Comparison of ENCODE assay signal across 24 cellular contexts in the genomic region with DNA sequence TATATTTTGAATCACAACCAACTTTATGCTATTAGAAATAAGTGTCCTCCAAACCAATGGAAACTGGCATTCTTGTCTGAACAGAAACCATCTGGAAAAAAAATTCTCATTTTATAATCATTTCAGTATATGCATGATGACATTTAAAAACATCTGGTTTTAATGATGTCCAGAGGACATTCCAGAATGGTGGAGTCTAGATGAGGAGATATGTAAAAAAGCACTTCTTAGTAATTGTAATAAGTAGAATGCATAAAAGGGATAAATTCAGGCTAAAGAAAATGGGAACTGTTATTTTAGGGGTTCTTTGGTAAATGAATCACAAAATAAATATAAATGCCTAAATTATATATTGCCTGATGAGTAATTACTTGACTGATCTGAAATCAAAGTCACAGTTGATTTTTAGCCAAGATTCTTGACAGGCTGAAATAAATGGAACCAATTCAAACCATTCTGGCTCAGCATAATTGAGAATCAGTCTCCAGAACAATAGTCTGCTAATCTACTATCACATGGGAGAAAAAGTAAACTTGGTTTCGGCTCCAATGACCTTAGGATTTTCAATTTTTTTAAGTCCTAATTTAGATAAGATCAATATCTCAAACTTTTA.
DNase-seq lines count a peak whose midpoint lies in the region; ATAC-seq and TF ChIP-seq lines count a peak whose summit lies in the region.
"Had no signal": no experiment of that assay in that cellular context is flagged by ENCODE, and none has a peak within 500 bp of the region (broad histone marks: within the 10 kb centered on the region; RNA-seq: fewer than 3 reads in every experiment).

No MANE protein-coding gene starts in this region.

- H2BK12ac ChIP-seq in neuronal stem cell (ENCODE audit: low read length): no peak overlapping the region

- H3K18ac ChIP-seq in neuronal stem cell (ENCODE audit: low read length): no peak overlapping the region

- TF ChIP-seq CTCF in A673 (conservative IDR thresholded peaks at IDR 0.05; ENCODE audit: low read depth, low read length): no peak

- peaks cover 0 to 2% (median 0%) of the 10 kb centered on the region in 11 donors for H3K9me3 Mint-ChIP-seq in naive thymus-derived CD4-positive, alpha-beta T cell
- H3K9me3 Mint-ChIP-seq: activated CD4-positive, alpha-beta T cell treated with anti-CD3 and anti-CD28 coated beads, Interleukin-2, amount 10 ng/mL, durations not matched to agents 7 days and 5 days had no signal

- no peaks in the 10 kb centered on the region for H3K79me1 ChIP-seq in neuronal stem cell (ENCODE audit: low read depth, low read length)

- CTCF ChIA-PET in A673 (lab: Charles Lee): no interaction called here
- CTCF ChIA-PET in naive thymus-derived CD4-positive, alpha-beta T cell (lab: Charles Lee): no interaction called here

- no peak overlapping the region for H3K14ac ChIP-seq in neuronal stem cell (ENCODE audit: low read length)

- no peak overlapping the region for H3K4me3 Mint-ChIP-seq in naive thymus-derived CD4-positive, alpha-beta T cell
- H3K4me3 Mint-ChIP-seq: activated CD4-positive, alpha-beta T cell treated with anti-CD3 and anti-CD28 coated beads, Interleukin-2, amount 10 ng/mL, durations not matched to agents 7 days and 5 days; CD8-positive, alpha-beta T cell; natural killer cell treated with Interleukin-12 subunit alpha and Interleukin-12 subunit beta and Interleukin-15 and Interleukin-18, amount 100 ng/mL, for 72 hours had no signal

- BruUV-seq in A673 (replicated peaks; lab: Mats Ljungman, UMichigan): no TSS peak

- H2BK120ac ChIP-seq in neuronal stem cell (ENCODE audit: low read depth, low read length): no peak overlapping the region

- peak; percentile 23 for DNase-seq in A673 (ENCODE audit: low spot score)
- peak; percentile 54 for DNase-seq in GM03348 (ENCODE audit: low spot score)
- DNase-seq in fibroblast of the conjunctiva (ENCODE audit: low read depth): peak; percentile 55
- no peak for DNase-seq in naive thymus-derived CD4-positive, alpha-beta T cell
- DNase-seq in activated CD8-positive, alpha-beta memory T cell treated with anti-CD3 and anti-CD28 coated beads for 24 hours: no peak
- no peak for DNase-seq in neuronal stem cell (ENCODE audit: low spot score)
- DNase-seq: activated CD4-positive, alpha-beta T cell treated with anti-CD3 and anti-CD28 coated beads, Interleukin-2, amount 10 ng/mL, durations not matched to agents 7 days and 5 days; activated CD8-positive, alpha-beta memory T cell treated with anti-CD3 and anti-CD28 coated beads, Interleukin-2, amount 50 U/mL, for 48 hours; activated effector memory CD4-positive, alpha-beta T cell treated with anti-CD3 and anti-CD28 coated beads, Interleukin-2, amount 50 U/mL, for 16 hours; CD8-positive, alpha-beta T cell; DMS79; hypothalamus; kidney glomerular epithelial cell; mesenchymal stem cell; NCI-H1048; NCI-H526; Right ventricle myocardium superior; stimulated activated CD4-positive, alpha-beta T cell treated with anti-CD3 and anti-CD28 coated beads, Interleukin-2, amount 100 ng/mL, for 24 hours; stimulated activated naive CD8-positive, alpha-beta T cell treated with anti-CD3 and anti-CD28 coated beads, Interleukin-15, Interleukin-2, amounts not matched to agents 100 U/mL and 50 U/mL, for 24 hours; trophoblast cell had no signal

- H4K8ac ChIP-seq in neuronal stem cell (ENCODE audit: low read depth, low read length): no peak overlapping the region

- no peak overlapping the region for H3K9ac ChIP-seq in neuronal stem cell (ENCODE audit: low read depth, low read length, poor library complexity)

- WGBS in neuronal stem cell (ENCODE audit: extremely low coverage in 2 of 2, insufficient read length in 2 of 2, insufficient replicate concordance in 1 of 2), 2 donors: no CpG with 5 or more reads among the region's 1 CpG

- no peaks in the 10 kb centered on the region for H3K4me1 Mint-ChIP-seq in naive thymus-derived CD4-positive, alpha-beta T cell
- H3K4me1 Mint-ChIP-seq: activated CD4-positive, alpha-beta T cell treated with anti-CD3 and anti-CD28 coated beads, Interleukin-2, amount 10 ng/mL, durations not matched to agents 7 days and 5 days had no signal

- intact Hi-C loops in A673 (cut with micrococcal nuclease; ENCODE audit: unreplicated experiment): no loop called here
- intact Hi-C loops in naive thymus-derived CD4-positive, alpha-beta T cell (cut with micrococcal nuclease): no loop called here

- no peak overlapping the region for H3K27ac Mint-ChIP-seq in naive thymus-derived CD4-positive, alpha-beta T cell
- H3K27ac Mint-ChIP-seq: activated CD4-positive, alpha-beta T cell treated with anti-CD3 and anti-CD28 coated beads, Interleukin-2, amount 10 ng/mL, durations not matched to agents 7 days and 5 days; CD8-positive, alpha-beta T cell; natural killer cell treated with Interleukin-12 subunit alpha and Interleukin-12 subunit beta and Interleukin-15 and Interleukin-18, amount 100 ng/mL, for 72 hours had no signal

- no peak overlapping the region for H2AK5ac ChIP-seq in neuronal stem cell (ENCODE audit: low read depth, low read length)

- H3K27me3 ChIP-seq in A673 (replicated peaks; ENCODE audit: insufficient read depth, low read depth, low read length, poor library complexity): no peaks in the 10 kb centered on the region
- H3K27me3 ChIP-seq in naive thymus-derived CD4-positive, alpha-beta T cell (ENCODE audit: control insufficient read depth in 2 of 2, insufficient read depth in 2 of 2, low read length in 2 of 2): no peaks in the 10 kb centered on the region
- H3K27me3 ChIP-seq in neuronal stem cell (ENCODE audit: control insufficient read depth in 3 of 3, insufficient read depth in 3 of 3, low read depth in 1 of 3, low read length in 3 of 3): no peaks in the 10 kb centered on the region
- H3K27me3 ChIP-seq: esophagus muscularis mucosa had no signal

- H3K36me3 ChIP-seq in A673 (ENCODE audit: insufficient read depth, low read length, poor library complexity, severe bottlenecking): no peaks in the 10 kb centered on the region
- H3K36me3 ChIP-seq in naive thymus-derived CD4-positive, alpha-beta T cell (ENCODE audit: control insufficient read depth in 2 of 3, insufficient read depth in 3 of 3, low read length in 3 of 3): no peaks in the 10 kb centered on the region
- H3K36me3 ChIP-seq in neuronal stem cell (replicated peaks in 1 of 2; ENCODE audit: control insufficient read depth in 2 of 2, insufficient read depth in 2 of 2, low read length in 2 of 2): no peaks in the 10 kb centered on the region
- H3K36me3 ChIP-seq: esophagus muscularis mucosa had no signal

- H3K36me3 Mint-ChIP-seq in naive thymus-derived CD4-positive, alpha-beta T cell: no peaks in the 10 kb centered on the region
- H3K36me3 Mint-ChIP-seq: CD8-positive, alpha-beta T cell; natural killer cell treated with Interleukin-12 subunit alpha and Interleukin-12 subunit beta and Interleukin-15 and Interleukin-18, amount 100 ng/mL, for 72 hours had no signal

- no peaks in the 10 kb centered on the region for H3K27me3 Mint-ChIP-seq in naive thymus-derived CD4-positive, alpha-beta T cell
- H3K27me3 Mint-ChIP-seq: activated CD4-positive, alpha-beta T cell treated with anti-CD3 and anti-CD28 coated beads, Interleukin-2, amount 10 ng/mL, durations not matched to agents 7 days and 5 days; natural killer cell treated with Interleukin-12 subunit alpha and Interleukin-12 subunit beta and Interleukin-15 and Interleukin-18, amount 100 ng/mL, for 72 hours had no signal

- H3K4me1 ChIP-seq in A673 (ENCODE audit: insufficient read depth, low read length, poor library complexity, severe bottlenecking): no peaks in the 10 kb centered on the region
- no peaks in the 10 kb centered on the region for H3K4me1 ChIP-seq in naive thymus-derived CD4-positive, alpha-beta T cell (ENCODE audit: control insufficient read depth in 2 of 2, insufficient read depth in 2 of 2, low read length in 2 of 2)
- no peaks in the 10 kb centered on the region for H3K4me1 ChIP-seq in neuronal stem cell (ENCODE audit: control insufficient read depth in 2 of 2, insufficient read depth in 1 of 2, low read depth in 1 of 2, low read length in 2 of 2)
- H3K4me1 ChIP-seq: esophagus muscularis mucosa had no signal

- H3K23ac ChIP-seq in neuronal stem cell (ENCODE audit: low read depth, low read length, poor library complexity): no peak overlapping the region

- ATAC-seq in SK-N-SH treated with all-trans-retinoic acid at 6 μM for 48 hours (peak; percentile 92), HG02970 (IDR thresholded peaks at IDR 0.05; ENCODE audit: low FRiP score, unreplicated experiment) (no peak)
- ATAC-seq in naive thymus-derived CD4-positive, alpha-beta T cell: no peak
- ATAC-seq: CD8-positive, alpha-beta T cell; natural killer cell treated with Interleukin-12 subunit alpha and Interleukin-12 subunit beta and Interleukin-15 and Interleukin-18, amount 100 ng/mL, for 72 hours; stimulated activated naive CD8-positive, alpha-beta T cell treated with anti-CD3 and anti-CD28 coated beads, Interleukin-15, Interleukin-2, amounts not matched to agents 100 U/mL and 50 U/mL, for 24 hours had no signal

- no peak overlapping the region for H2BK5ac ChIP-seq in neuronal stem cell (ENCODE audit: low read length)

- H4K91ac ChIP-seq in neuronal stem cell (ENCODE audit: low read depth, low read length, poor library complexity): no peak overlapping the region

- no peak overlapping the region for H2BK15ac ChIP-seq in neuronal stem cell (ENCODE audit: low read length)

- no peak overlapping the region for H2AFZ ChIP-seq in neuronal stem cell (ENCODE audit: low read length)

- POLR2A ChIA-PET in A673 (lab: Charles Lee; ENCODE audit: low non-redundant PET): no interaction called here
- POLR2A ChIA-PET in naive thymus-derived CD4-positive, alpha-beta T cell (lab: Charles Lee): no interaction called here

- no peak overlapping the region for H3K27ac ChIP-seq in A673 (ENCODE audit: low read depth, low read length, poor library complexity, severe bottlenecking)
- H3K27ac ChIP-seq in naive thymus-derived CD4-positive, alpha-beta T cell (ENCODE audit: low read depth, low read length): no peak overlapping the region
- H3K27ac ChIP-seq in neuronal stem cell (replicated peaks; ENCODE audit: low read length): no peak overlapping the region
- H3K27ac ChIP-seq: esophagus muscularis mucosa had no signal

- H3K9me3 ChIP-seq in A673 (ENCODE audit: low read depth, low read length, poor library complexity, severe bottlenecking) (no peaks in the 10 kb centered on the region), neuronal stem cell (replicated peaks in 1 of 2; ENCODE audit: control insufficient read depth in 2 of 2, insufficient read depth in 1 of 2, low read depth in 1 of 2, low read length in 2 of 2) (no peaks in the 10 kb centered on the region)
- no peaks in the 10 kb centered on the region for H3K9me3 ChIP-seq in naive thymus-derived CD4-positive, alpha-beta T cell (ENCODE audit: control insufficient read depth in 2 of 3, low read length in 3 of 3)
- H3K9me3 ChIP-seq: esophagus muscularis mucosa had no signal

- H3K4ac ChIP-seq in neuronal stem cell (ENCODE audit: low read length): no peak overlapping the region

- no peak overlapping the region for H3K4me2 ChIP-seq in neuronal stem cell (ENCODE audit: insufficient read depth, low read length, poor library complexity, severe bottlenecking)

- H3K4me3 ChIP-seq in A673 (ENCODE audit: low read depth, low read length, poor library complexity, severe bottlenecking) (no peak overlapping the region), neuronal stem cell (ENCODE audit: low read length in 2 of 2) (no peak overlapping the region)
- H3K4me3 ChIP-seq in naive thymus-derived CD4-positive, alpha-beta T cell (ENCODE audit: low read length): no peak overlapping the region
- H3K4me3 ChIP-seq: esophagus muscularis mucosa had no signal

Comparison
In these comparisons a context has a peak if more than half of its experiments do, and no peak if none do; other contexts are left out.
1. DNase-seq: peak in A673 (single experiment), GM03348 (single experiment) and fibroblast of the conjunctiva (single experiment); none in naive thymus-derived CD4-positive, alpha-beta T cell (0 of 9), activated CD8-positive, alpha-beta memory T cell treated with anti-CD3 and anti-CD28 coated beads for 24 hours (single experiment) and neuronal stem cell (single experiment).